5 cellular contexts compared by ENCODE assay signal in the genomic region with DNA sequence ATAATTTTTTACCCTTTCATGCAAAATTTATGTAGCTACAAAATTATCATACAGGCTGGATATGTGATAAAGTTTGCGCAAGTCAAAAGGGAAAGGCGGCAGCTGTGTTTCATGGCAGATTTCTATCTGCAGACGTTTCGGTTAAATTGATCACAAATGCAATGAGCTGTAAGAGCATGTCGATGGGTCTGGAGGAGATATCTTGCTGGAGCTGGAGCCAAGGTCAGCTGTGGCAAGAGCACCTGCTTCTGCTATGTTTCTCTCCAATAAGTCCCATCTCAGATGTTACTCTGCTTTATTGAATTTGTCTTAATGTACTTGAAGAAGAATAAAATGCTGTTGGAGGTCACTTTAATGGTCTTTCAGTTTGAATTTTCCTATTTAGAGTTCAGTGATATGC.
"Had no signal": no experiment of that assay in that cellular context is flagged by ENCODE, and none has a peak within 500 bp of the region (broad histone marks: within the 10 kb centered on the region; RNA-seq: fewer than 3 reads in every experiment).

No MANE protein-coding gene starts in this region.

- DNase-seq: IMR-90, KBM-7, KG1 had no signal

- ATAC-seq: HepG2, K562 had no signal
